ENCODE assay signal across 9 cellular contexts in genomic region chr13:99425485-99426341, GRCh38.
DNase-seq lines count a peak whose midpoint lies in the region; ATAC-seq, FAIRE-seq and TF ChIP-seq lines count a peak whose summit lies in the region.
"Had no signal": no experiment of that assay in that cellular context is flagged by ENCODE, and none has a peak within 500 bp of the region (broad histone marks: within the 10 kb centered on the region; RNA-seq: fewer than 3 reads in every experiment).

No MANE protein-coding gene starts in this region.

- H3K9me3 ChIP-seq in cardiac muscle cell (ENCODE audit: low read depth): no peaks in the 10 kb centered on the region

- H3K27ac Mint-ChIP-seq in T-helper 2 cell treated with Interferon-gamma antibody and Interleukin-4, amounts not matched to agents 5 μg/mL and 100 μg/mL, for 36 hours: peak overlapping the region; percentile 87

- H3K27me3 ChIP-seq in cardiac muscle cell: no peaks in the 10 kb centered on the region

- peak overlapping the region; percentile 37 for H3K27ac ChIP-seq in cardiac muscle cell

- H3K4me1 Mint-ChIP-seq in T-helper 2 cell treated with Interferon-gamma antibody and Interleukin-4, amounts not matched to agents 5 μg/mL and 100 μg/mL, for 36 hours (ENCODE audit: low read depth): peaks cover 52% of the 10 kb centered on the region

- H3K36me3 Mint-ChIP-seq in T-helper 2 cell treated with Interferon-gamma antibody and Interleukin-4, amounts not matched to agents 5 μg/mL and 100 μg/mL, for 36 hours (ENCODE audit: low read depth): no peaks in the 10 kb centered on the region

- no peak for TF ChIP-seq CTCF in cardiac muscle cell (IDR thresholded peaks at IDR 0.05; ENCODE audit: low read depth, low read length)

- H3K9me3 Mint-ChIP-seq in T-helper 2 cell treated with Interferon-gamma antibody and Interleukin-4, amounts not matched to agents 5 μg/mL and 100 μg/mL, for 36 hours: no peaks in the 10 kb centered on the region

- H3K4me3 Mint-ChIP-seq in T-helper 2 cell treated with Interferon-gamma antibody and Interleukin-4, amounts not matched to agents 5 μg/mL and 100 μg/mL, for 36 hours: peak overlapping the region; percentile 66

- intact Hi-C loops in cardiac septum (cut with DNase I) (no loop called here), head of caudate nucleus (cut with DNase I) (no loop called here)

- H3K27me3 Mint-ChIP-seq in T-helper 2 cell treated with Interferon-gamma antibody and Interleukin-4, amounts not matched to agents 5 μg/mL and 100 μg/mL, for 36 hours (ENCODE audit: low read depth): no peaks in the 10 kb centered on the region

- ATAC-seq in HG03095 (IDR thresholded peaks at IDR 0.05; ENCODE audit: unreplicated experiment): peak; percentile 61
- no peak for ATAC-seq in GM18520 (IDR thresholded peaks at IDR 0.05; ENCODE audit: unreplicated experiment)

- DNase-seq in cardiac muscle cell (ENCODE audit: low read depth in 1 of 2, low spot score in 1 of 2): peak in 1 of 2 donors; percentile 46
- no peak for DNase-seq in cardiac septum (ENCODE audit: low spot score)
- DNase-seq in T-helper 2 cell treated with Interferon-gamma antibody and Interleukin-4, amounts not matched to agents 5 μg/mL and 100 μg/mL, for 36 hours (ENCODE audit: low spot score): peak; percentile 67
- peak in 30 of 42 donors; percentile 20 to 66 (median 42) for DNase-seq in head of caudate nucleus
- DNase-seq in HT-29 (ENCODE audit: low spot score): no peak
- no peak for DNase-seq in frontal cortex (ENCODE audit: low spot score in 2 of 2)

- H3K36me3 ChIP-seq in cardiac muscle cell: no peaks in the 10 kb centered on the region

- peaks cover 4% of the 10 kb centered on the region for H3K4me1 ChIP-seq in cardiac muscle cell (ENCODE audit: low read depth)

- no peak for FAIRE-seq in frontal cortex (lab: Jason Lieb, UNC)
- FAIRE-seq: TTC549 had no signal

- H3K4me3 ChIP-seq in cardiac muscle cell: no peak overlapping the region

Comparison
In these comparisons a context has a peak if more than half of its experiments do, and no peak if none do; other contexts are left out.
1. DNase-seq: peak in T-helper 2 cell treated with Interferon-gamma antibody and Interleukin-4, amounts not matched to agents 5 μg/mL and 100 μg/mL, for 36 hours (single experiment) and head of caudate nucleus (30 of 42); none in cardiac septum (single experiment), HT-29 (single experiment) and frontal cortex (0 of 2).